Comparison of ENCODE assay signal across 1 cellular context in genomic region chr11:44592125-44592643, GRCh38.
TF ChIP-seq lines count a peak whose summit lies in the region.

No MANE protein-coding gene starts in this region.

TF ChIP-seq in SK-N-SH treated with all-trans-retinoic acid at 6 μM for 48 hours, 23 proteins besides CTCF, POLR2A, EP300 and RAD21 (continued from another document):
- TF ChIP-seq TSHZ2 (CRISPR knock-in tag; IDR thresholded peaks at IDR 0.05) (no peak), TCF4 (CRISPR knock-in tag; IDR thresholded peaks at IDR 0.05; ENCODE audit: borderline replicate concordance) (no peak), ZNF70 (CRISPR knock-in tag; IDR thresholded peaks at IDR 0.05) (no peak), BACH2 (CRISPR knock-in tag; IDR thresholded peaks at IDR 0.05; ENCODE audit: borderline replicate concordance) (no peak)
